In genomic region chr14:77616454-77617229, GRCh38 we compare ENCODE assay signal across 8 cellular contexts. TPM values are rescaled to one million over a fixed set of nuclear protein-coding genes. Genes with fewer than 3 reads are reported as not detected.
A peak's percentile ranks its signal among the peaks of the same experiment; 100 is the strongest.
DNase-seq lines count a peak whose midpoint lies in the region; ATAC-seq, FAIRE-seq and TF ChIP-seq lines count a peak whose summit lies in the region.

SPTLC2 (minus strand) TSS chr14:77616637; CDS start chr14:77616579, 58 bp downstream.

- H3K27ac ChIP-seq in cardiac muscle cell (peak within 1 kb of the TSS; percentile 46), parathyroid adenoma (peak within 1 kb of the TSS; percentile 59), tibial nerve (peak within 1 kb of the TSS; percentile 65 to 90 (median 85))

- H3K4me1 ChIP-seq in adipocyte (ENCODE audit: control insufficient read depth, insufficient read depth, low read length): peaks cover 26% of the 10 kb centered on the region
- peaks cover 7% of the 10 kb centered on the region for H3K4me1 ChIP-seq in cardiac muscle cell (ENCODE audit: low read depth)
- H3K4me1 ChIP-seq in parathyroid adenoma: peaks cover 4% of the 10 kb centered on the region
- peaks cover 0 to 41% (median 11%) of the 10 kb centered on the region in 4 donors for H3K4me1 ChIP-seq in tibial nerve

- H3K36me3 ChIP-seq in adipocyte (ENCODE audit: control insufficient read depth, insufficient read depth, low read length, severe bottlenecking): no peaks in the 10 kb centered on the region
- no peaks in the 10 kb centered on the region for H3K36me3 ChIP-seq in cardiac muscle cell
- no peaks in the 10 kb centered on the region for H3K36me3 ChIP-seq in parathyroid adenoma (ENCODE audit: control insufficient read depth, insufficient read depth, low read length)
- no peaks in the 10 kb centered on the region for H3K36me3 ChIP-seq in tibial nerve

- H2AFZ ChIP-seq in parathyroid adenoma: peak within 1 kb of the TSS; percentile 77

- DNase-seq in GM12891 (ENCODE audit: insufficient read length, low spot score) (peak; percentile 95), NCI-H1436 (lab: John Stamatoyannopoulos, UW) (peak; percentile 99), T follicular helper cell (ENCODE audit: low read depth) (peak; percentile 96), adipocyte (ENCODE audit: low read depth) (peak; percentile 99), cardiac muscle cell (ENCODE audit: low read depth in 1 of 2, low spot score in 1 of 2) (peak; percentile 99 to 100), tibial nerve (ENCODE audit: low spot score in 2 of 2) (peak; percentile 93 to 94)

- TF ChIP-seq EP300 in tibial nerve (IDR thresholded peaks at IDR 0.05): peak; percentile 84 to 93

- TF ChIP-seq POLR2A in GM12891 (IDR thresholded peaks at IDR 0.05; ENCODE audit: low read depth, low read length) (no peak), tibial nerve (IDR thresholded peaks at IDR 0.05) (peak; percentile 70 to 73)

- ATAC-seq in HG02840 (IDR thresholded peaks at IDR 0.05; ENCODE audit: low FRiP score, unreplicated experiment): peak; percentile 97

- H3K27me3 ChIP-seq in adipocyte (replicated peaks; ENCODE audit: control insufficient read depth, insufficient read depth, low read length) (no peaks in the 10 kb centered on the region), cardiac muscle cell (no peaks in the 10 kb centered on the region), parathyroid adenoma (ENCODE audit: control insufficient read depth, insufficient read depth, low read length) (no peaks in the 10 kb centered on the region), tibial nerve (no peaks in the 10 kb centered on the region)

- peak within 1 kb of the TSS; percentile 70 for H3K4me2 ChIP-seq in parathyroid adenoma (ENCODE audit: low read length)

- H3K79me2 ChIP-seq in parathyroid adenoma: peaks cover 6% of the 10 kb centered on the region

- TF ChIP-seq CTCF in cardiac muscle cell (IDR thresholded peaks at IDR 0.05; ENCODE audit: low read depth, low read length) (no peak), parathyroid adenoma (IDR thresholded peaks at IDR 0.05) (no peak), tibial nerve (IDR thresholded peaks at IDR 0.05) (peak in 2 of 5 experiments; percentile 13 to 55)

- FAIRE-seq in GM12891 (lab: Jason Lieb, UNC): peak; percentile 96

- 0 to 2% methylated on average over 23 to 35 of the region's 58 CpGs for WGBS in tibial nerve, 2 donors

- H3K9ac ChIP-seq in adipocyte (ENCODE audit: low read length): peak within 1 kb of the TSS; percentile 86
- no peak within 1 kb of the TSS for H3K9ac ChIP-seq in parathyroid adenoma

- H3K9me3 ChIP-seq in adipocyte (ENCODE audit: control insufficient read depth, low read length) (no peaks in the 10 kb centered on the region), cardiac muscle cell (ENCODE audit: low read depth) (no peaks in the 10 kb centered on the region), parathyroid adenoma (ENCODE audit: control insufficient read depth, low read length) (no peaks in the 10 kb centered on the region), tibial nerve (no peaks in the 10 kb centered on the region)

- H3K4me3 ChIP-seq in adipocyte (ENCODE audit: low read length): peak within 1 kb of the TSS; percentile 93
- peak within 1 kb of the TSS; percentile 74 for H3K4me3 ChIP-seq in cardiac muscle cell
- H3K4me3 ChIP-seq in parathyroid adenoma (ENCODE audit: low read depth, low read length): peak within 1 kb of the TSS; percentile 71
- peak within 1 kb of the TSS; percentile 78 to 95 (median 90) for H3K4me3 ChIP-seq in tibial nerve

TF ChIP-seq in GM12891, 5 proteins besides CTCF, POLR2A, EP300 and RAD21:
- 0 out of 2 replicates have a peak, but pooled peaks have one; percentile 49 for TF ChIP-seq POLR2AphosphoS5 (IDR thresholded peaks at IDR 0.05; ENCODE audit: low read depth, low read length)
- no peak for TF ChIP-seq PAX5 (IDR thresholded peaks at IDR 0.05; ENCODE audit: insufficient read depth, low read length, severe bottlenecking)
- peak; percentile 42; the same call in 1 of the 2 replicates for TF ChIP-seq TAF1 (IDR thresholded peaks at IDR 0.05; ENCODE audit: low read depth, low read length)

RNA-seq across cellular contexts. Expression of gene SPTLC2, which starts in this region (rescaled TPM):
- polyA plus RNA-seq in GM12891 (2012; ENCODE audit: low read depth, missing spikeins): 9.7 TPM
- total RNA-seq in cardiac muscle cell (13.9 and 17.8 TPM in 2 replicates), tibial nerve (10 to 100 TPM; 25.5 to 45.2 (median 29.7) TPM)
- 14.4 and 17.3 TPM in 2 replicates for polyA plus RNA-seq in cardiac muscle cell

Comparison
In these comparisons a context has a peak if more than half of its experiments do, and no peak if none do; other contexts are left out.
1. Peak in every context shown above with its lines: DNase-seq, ATAC-seq, H3K4me3 ChIP-seq and H3K27ac ChIP-seq.